Comparison of ENCODE assay signal across 33 cellular contexts in genomic region chr1:11535316-11535715, GRCh38. TPM values are rescaled to one million over a fixed set of nuclear protein-coding genes. Genes with fewer than 3 reads are reported as not detected.
"Had no signal": no experiment of that assay in that cellular context is flagged by ENCODE, and none has a peak within 500 bp of the region (broad histone marks: within the 10 kb centered on the region; RNA-seq: fewer than 3 reads in every experiment).

No MANE protein-coding gene starts in this region.

- H3K4me3 ChIP-seq: adrenal gland, body of pancreas, colonic mucosa, esophagus squamous epithelium, heart left ventricle had no signal

- H3K27me3 ChIP-seq: adrenal gland, body of pancreas, colonic mucosa had no signal

- H3K36me3 ChIP-seq: adrenal gland, colonic mucosa, esophagus squamous epithelium, heart left ventricle had no signal

- DNase-seq: activated CD4-positive, alpha-beta memory T cell treated with anti-CD3 and anti-CD28 coated beads for 36 hours; activated CD4-positive, alpha-beta T cell treated with anti-CD3 and anti-CD28 coated beads for 36 hours; activated CD4-positive, alpha-beta T cell treated with anti-CD3 and anti-CD28 coated beads, Interleukin-2, amount 10 ng/mL, durations not matched to agents 24 days and 14 days; activated CD4-positive, CD25-positive, alpha-beta regulatory T cell; activated CD4-positive, CD25-positive, alpha-beta regulatory T cell treated with anti-CD3 and anti-CD28 coated beads, Interleukin-2, amount 50 U/mL, for 72 hours; activated CD8-positive, alpha-beta memory T cell treated with anti-CD3 and anti-CD28 coated beads, Interleukin-2, amount 10 ng/mL, durations not matched to agents 7 days and 5 days; activated CD8-positive, alpha-beta memory T cell treated with anti-CD3 and anti-CD28 coated beads, Interleukin-2, amount 50 U/mL, for 4 hours; activated CD8-positive, alpha-beta T cell treated with anti-CD3 and anti-CD28 coated beads, Interleukin-2, amount 10 ng/mL, durations not matched to agents 7 days and 5 days; activated effector memory CD4-positive, alpha-beta T cell treated with anti-CD3 and anti-CD28 coated beads, Interleukin-2, amount 50 U/mL, for 16 hours; activated naive CD4-positive, alpha-beta T cell treated with anti-CD3 and anti-CD28 coated beads for 36 hours; activated naive CD8-positive, alpha-beta T cell treated with anti-CD3 and anti-CD28 coated beads for 36 hours; activated naive CD8-positive, alpha-beta T cell treated with anti-CD3 and anti-CD28 coated beads, Interleukin-2, amount 50 U/mL, for 24 hours; activated T-cell treated with anti-CD3 and anti-CD28 coated beads, Interleukin-2, amount 50 U/mL, for 1 hour; activated T-cell treated with anti-CD3 and anti-CD28 coated beads, Interleukin-2, amount 50 U/mL, for 48 hours; adrenal gland; amygdala; aorta; body of pancreas; caudate nucleus; colonic mucosa; effector CD8-positive, alpha-beta T cell; esophagus squamous epithelium; foreskin melanocyte; glutamatergic neuron; heart left ventricle; T-helper 1 cell; T-helper 17 cell had no signal

- FAIRE-seq: endometrium, endothelial cell of umbilical vein had no signal

- H3K4me1 ChIP-seq: adrenal gland, body of pancreas, colonic mucosa, esophagus squamous epithelium, heart left ventricle had no signal

- ATAC-seq: activated CD4-positive, alpha-beta T cell treated with anti-CD3 and anti-CD28 coated beads for 36 hours; activated CD8-positive, alpha-beta memory T cell treated with anti-CD3 and anti-CD28 coated beads, Interleukin-2, amount 10 ng/mL, durations not matched to agents 7 days and 5 days; activated CD8-positive, alpha-beta T cell treated with anti-CD3 and anti-CD28 coated beads, Interleukin-2, amount 10 ng/mL, durations not matched to agents 7 days and 5 days; activated naive CD8-positive, alpha-beta T cell treated with anti-CD3 and anti-CD28 coated beads, Interleukin-2, amount 50 U/mL, for 24 hours; body of pancreas; heart left ventricle; T-helper 17 cell had no signal

- H3K9me3 ChIP-seq: adrenal gland, body of pancreas, colonic mucosa, esophagus squamous epithelium, heart left ventricle had no signal

- H3K27ac ChIP-seq: adrenal gland, body of pancreas, colonic mucosa, epithelial cell of prostate, esophagus squamous epithelium, heart left ventricle had no signal

RNA-seq across cellular contexts. Expression of gene DISP3, which starts 56.4 kb away (rescaled TPM):
- total RNA-seq: fibroblast of lung, fibroblast of villous mesenchyme had no signal
- polyA plus RNA-seq: aorta, esophagus had no signal
